In the genomic region with DNA sequence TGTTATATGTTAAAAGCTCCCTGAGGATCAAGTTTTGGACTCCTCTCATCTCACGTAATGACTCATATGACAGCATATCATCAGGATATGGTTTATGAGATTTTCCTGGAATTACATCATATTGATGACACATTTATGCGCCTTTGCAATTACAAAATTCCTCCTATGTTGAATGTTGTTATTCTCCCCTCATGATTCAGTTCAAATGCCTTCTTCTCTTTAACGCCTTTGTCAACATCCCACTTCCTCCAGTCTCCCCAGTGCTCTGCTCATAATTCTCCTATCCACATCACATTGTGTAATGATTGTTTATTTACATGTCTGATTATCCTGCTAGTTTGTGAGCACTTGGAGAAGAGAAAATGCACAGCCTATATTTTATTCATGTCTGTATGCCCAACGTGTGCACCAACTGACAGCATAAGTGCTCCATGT, we compare ENCODE assay signal across 9 cellular contexts.
DNase-seq lines count a peak whose midpoint lies in the region; ATAC-seq, FAIRE-seq and TF ChIP-seq lines count a peak whose summit lies in the region.
"Had no signal": no experiment of that assay in that cellular context is flagged by ENCODE, and none has a peak within 500 bp of the region (broad histone marks: within the 10 kb centered on the region; RNA-seq: fewer than 3 reads in every experiment).

No MANE protein-coding gene starts in this region.

- no peaks in the 10 kb centered on the region for H3K9me3 ChIP-seq in SJCRH30 (replicated peaks)

- H3K4me3 ChIP-seq in AG10803 (ENCODE audit: low read length) = no peak overlapping the region
- no peak overlapping the region for H3K4me3 ChIP-seq in SJCRH30

- DNase-seq in AG10803 (ENCODE audit: low read depth) (peak; percentile 96), LHCN-M2 (ENCODE audit: low read depth) (peak; percentile 95), amniotic stem cell (lab: John Stamatoyannopoulos, UW) (peak; percentile 87), left colon (no peak), GM19239 (ENCODE audit: insufficient read length, low spot score) (no peak), SJCRH30 (no peak), ecto neural progenitor cell (ENCODE audit: low spot score) (no peak), left ventricle myocardium superior (no peak)
- DNase-seq: activated naive CD8-positive, alpha-beta T cell treated with anti-CD3 and anti-CD28 coated beads, Interleukin-2, amount 10 ng/mL, durations not matched to agents 7 days and 5 days had no signal

- no peaks in the 10 kb centered on the region for H3K27me3 ChIP-seq in SJCRH30

- peak; percentile 68 for ATAC-seq in left colon
- no peak for ATAC-seq in left ventricle myocardium superior

- TF ChIP-seq CTCF in AG10803 (conservative IDR thresholded peaks at IDR 0.05; ENCODE audit: low read length) = no peak

- H3K36me3 ChIP-seq in SJCRH30 = no peaks in the 10 kb centered on the region

- no peak overlapping the region; the same call in 1 of the 2 replicates for H3K27ac ChIP-seq in SJCRH30

- peaks cover 34% of the 10 kb centered on the region for H3K4me1 ChIP-seq in SJCRH30

- intact Hi-C loops in left colon (cut with DNase I, micrococcal nuclease) (no loop called here), left ventricle myocardium superior (cut with micrococcal nuclease) (no loop called here)

- no peak for FAIRE-seq in GM19239 (lab: Jason Lieb, UNC)

Comparison
In these comparisons a context has a peak if more than half of its experiments do, and no peak if none do; other contexts are left out.
1. DNase-seq: peak in AG10803 (single experiment), LHCN-M2 (single experiment) and amniotic stem cell (single experiment); none in left colon (0 of 2), GM19239 (single experiment), SJCRH30 (0 of 2), ecto neural progenitor cell (single experiment) and left ventricle myocardium superior (single experiment).